Comparison of ENCODE assay signal across 1 cellular context in the genomic region with DNA sequence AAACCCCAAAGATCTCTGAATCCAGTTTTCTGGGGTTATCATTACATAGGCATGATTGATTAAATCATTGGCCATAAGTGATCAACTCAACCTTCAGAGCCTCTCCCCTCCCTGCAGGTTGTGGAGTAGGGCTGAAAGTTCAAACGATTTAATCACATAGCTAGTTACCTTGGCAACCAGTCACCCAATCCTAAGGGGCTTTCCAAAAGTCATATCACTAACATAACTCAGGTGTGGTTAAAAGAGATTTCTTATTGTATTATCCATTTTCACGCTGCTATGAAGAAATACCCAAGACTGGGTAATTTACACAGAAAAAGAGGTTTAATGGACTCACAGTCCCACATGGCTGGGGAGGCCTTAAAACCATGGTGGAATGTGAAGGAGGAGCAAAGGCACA.
TF ChIP-seq lines count a peak whose summit lies in the region.

No MANE protein-coding gene starts in this region.

TF ChIP-seq in GM23338, 12 proteins besides CTCF, POLR2A, EP300 and RAD21 (continued from another document):
- TF ChIP-seq, protein P1, sequence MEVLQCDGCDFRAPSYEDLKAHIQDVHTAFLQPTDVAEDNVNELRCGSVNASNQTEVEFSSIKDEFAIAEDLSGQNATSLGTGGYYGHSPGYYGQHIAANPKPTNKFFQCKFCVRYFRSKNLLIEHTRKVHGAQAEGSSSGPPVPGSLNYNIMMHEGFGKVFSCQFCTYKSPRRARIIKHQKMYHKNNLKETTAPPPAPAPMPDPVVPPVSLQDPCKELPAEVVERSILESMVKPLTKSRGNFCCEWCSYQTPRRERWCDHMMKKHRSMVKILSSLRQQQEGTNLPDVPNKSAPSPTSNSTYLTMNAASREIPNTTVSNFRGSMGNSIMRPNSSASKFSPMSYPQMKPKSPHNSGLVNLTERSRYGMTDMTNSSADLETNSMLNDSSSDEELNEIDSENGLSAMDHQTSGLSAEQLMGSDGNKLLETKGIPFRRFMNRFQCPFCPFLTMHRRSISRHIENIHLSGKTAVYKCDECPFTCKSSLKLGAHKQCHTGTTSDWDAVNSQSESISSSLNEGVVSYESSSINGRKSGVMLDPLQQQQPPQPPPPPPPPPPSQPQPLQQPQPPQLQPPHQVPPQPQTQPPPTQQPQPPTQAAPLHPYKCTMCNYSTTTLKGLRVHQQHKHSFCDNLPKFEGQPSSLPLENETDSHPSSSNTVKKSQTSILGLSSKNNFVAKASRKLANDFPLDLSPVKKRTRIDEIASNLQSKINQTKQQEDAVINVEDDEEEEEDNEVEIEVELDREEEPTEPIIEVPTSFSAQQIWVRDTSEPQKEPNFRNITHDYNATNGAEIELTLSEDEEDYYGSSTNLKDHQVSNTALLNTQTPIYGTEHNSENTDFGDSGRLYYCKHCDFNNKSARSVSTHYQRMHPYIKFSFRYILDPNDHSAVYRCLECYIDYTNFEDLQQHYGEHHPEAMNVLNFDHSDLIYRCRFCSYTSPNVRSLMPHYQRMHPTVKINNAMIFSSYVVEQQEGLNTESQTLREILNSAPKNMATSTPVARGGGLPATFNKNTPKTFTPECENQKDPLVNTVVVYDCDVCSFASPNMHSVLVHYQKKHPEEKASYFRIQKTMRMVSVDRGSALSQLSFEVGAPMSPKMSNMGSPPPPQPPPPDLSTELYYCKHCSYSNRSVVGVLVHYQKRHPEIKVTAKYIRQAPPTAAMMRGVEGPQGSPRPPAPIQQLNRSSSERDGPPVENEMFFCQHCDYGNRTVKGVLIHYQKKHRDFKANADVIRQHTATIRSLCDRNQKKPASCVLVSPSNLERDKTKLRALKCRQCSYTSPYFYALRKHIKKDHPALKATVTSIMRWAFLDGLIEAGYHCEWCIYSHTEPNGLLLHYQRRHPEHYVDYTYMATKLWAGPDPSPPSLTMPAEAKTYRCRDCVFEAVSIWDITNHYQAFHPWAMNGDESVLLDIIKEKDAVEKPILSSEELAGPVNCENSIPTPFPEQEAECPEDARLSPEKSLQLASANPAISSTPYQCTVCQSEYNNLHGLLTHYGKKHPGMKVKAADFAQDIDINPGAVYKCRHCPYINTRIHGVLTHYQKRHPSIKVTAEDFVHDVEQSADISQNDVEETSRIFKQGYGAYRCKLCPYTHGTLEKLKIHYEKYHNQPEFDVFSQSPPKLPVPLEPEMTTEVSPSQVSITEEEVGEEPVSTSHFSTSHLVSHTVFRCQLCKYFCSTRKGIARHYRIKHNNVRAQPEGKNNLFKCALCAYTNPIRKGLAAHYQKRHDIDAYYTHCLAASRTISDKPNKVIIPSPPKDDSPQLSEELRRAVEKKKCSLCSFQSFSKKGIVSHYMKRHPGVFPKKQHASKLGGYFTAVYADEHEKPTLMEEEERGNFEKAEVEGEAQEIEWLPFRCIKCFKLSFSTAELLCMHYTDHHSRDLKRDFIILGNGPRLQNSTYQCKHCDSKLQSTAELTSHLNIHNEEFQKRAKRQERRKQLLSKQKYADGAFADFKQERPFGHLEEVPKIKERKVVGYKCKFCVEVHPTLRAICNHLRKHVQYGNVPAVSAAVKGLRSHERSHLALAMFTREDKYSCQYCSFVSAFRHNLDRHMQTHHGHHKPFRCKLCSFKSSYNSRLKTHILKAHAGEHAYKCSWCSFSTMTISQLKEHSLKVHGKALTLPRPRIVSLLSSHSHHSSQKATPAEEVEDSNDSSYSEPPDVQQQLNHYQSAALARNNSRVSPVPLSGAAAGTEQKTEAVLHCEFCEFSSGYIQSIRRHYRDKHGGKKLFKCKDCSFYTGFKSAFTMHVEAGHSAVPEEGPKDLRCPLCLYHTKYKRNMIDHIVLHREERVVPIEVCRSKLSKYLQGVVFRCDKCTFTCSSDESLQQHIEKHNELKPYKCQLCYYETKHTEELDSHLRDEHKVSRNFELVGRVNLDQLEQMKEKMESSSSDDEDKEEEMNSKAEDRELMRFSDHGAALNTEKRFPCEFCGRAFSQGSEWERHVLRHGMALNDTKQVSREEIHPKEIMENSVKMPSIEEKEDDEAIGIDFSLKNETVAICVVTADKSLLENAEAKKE (CRISPR knock-in tag; IDR thresholded peaks at IDR 0.05): no peak
- TF ChIP-seq POLR2AphosphoS5 (IDR thresholded peaks at IDR 0.05; ENCODE audit: low read depth): no peak
- TF ChIP-seq, protein P2, sequence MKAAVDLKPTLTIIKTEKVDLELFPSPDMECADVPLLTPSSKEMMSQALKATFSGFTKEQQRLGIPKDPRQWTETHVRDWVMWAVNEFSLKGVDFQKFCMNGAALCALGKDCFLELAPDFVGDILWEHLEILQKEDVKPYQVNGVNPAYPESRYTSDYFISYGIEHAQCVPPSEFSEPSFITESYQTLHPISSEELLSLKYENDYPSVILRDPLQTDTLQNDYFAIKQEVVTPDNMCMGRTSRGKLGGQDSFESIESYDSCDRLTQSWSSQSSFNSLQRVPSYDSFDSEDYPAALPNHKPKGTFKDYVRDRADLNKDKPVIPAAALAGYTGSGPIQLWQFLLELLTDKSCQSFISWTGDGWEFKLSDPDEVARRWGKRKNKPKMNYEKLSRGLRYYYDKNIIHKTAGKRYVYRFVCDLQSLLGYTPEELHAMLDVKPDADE (IDR thresholded peaks at IDR 0.05): no peak
- no peak for TF ChIP-seq CREB1 (CRISPR knock-in tag; IDR thresholded peaks at IDR 0.05; ENCODE audit: low read depth)
- no peak for TF ChIP-seq ZNF114 (CRISPR knock-in tag; IDR thresholded peaks at IDR 0.05)
- TF ChIP-seq JUNB (IDR thresholded peaks at IDR 0.05; ENCODE audit: unreplicated experiment): no peak
